1 cellular context compared by ENCODE assay signal in genomic region chr1:155223017-155223416, GRCh38.
A peak's percentile ranks its signal among the peaks of the same experiment; 100 is the strongest.
TF ChIP-seq lines count a peak whose summit lies in the region.

No MANE protein-coding gene starts in this region.

TF ChIP-seq in K562, 482 proteins besides CTCF, POLR2A, EP300 and RAD21 (continues in another document):
- TF ChIP-seq HNRNPH1 (optimal IDR thresholded peaks at IDR 0.05; ENCODE audit: low read depth, low read length) (no peak), MEF2D (tag; conservative IDR thresholded peaks at IDR 0.05; ENCODE audit: low read depth) (peak; percentile 90), ZNF174 (CRISPR knock-in tag; IDR thresholded peaks at IDR 0.05) (no peak), ILK (tag; IDR thresholded peaks at IDR 0.05; ENCODE audit: borderline replicate concordance, low read depth) (no peak), TCF7L2 (IDR thresholded peaks at IDR 0.05; ENCODE audit: low read depth, low read length) (no peak), MLX (CRISPR knock-in tag; conservative IDR thresholded peaks at IDR 0.05) (no peak), ZNF707 (CRISPR knock-in tag; conservative IDR thresholded peaks at IDR 0.05) (no peak), HMBOX1 (IDR thresholded peaks at IDR 0.05) (no peak), BRF2 (IDR thresholded peaks at IDR 0.05; ENCODE audit: borderline replicate concordance, insufficient read depth, insufficient read length) (no peak), NR2C2 (CRISPR knock-in tag; IDR thresholded peaks at IDR 0.05) (no peak), NR2C2 (tag; IDR thresholded peaks at IDR 0.05) (0 out of 2 replicates have a peak, but pooled peaks have one; percentile 31), JUND (IDR thresholded peaks at IDR 0.05; ENCODE audit: borderline replicate concordance, low read depth, low read length) (no peak), JUND (tag; IDR thresholded peaks at IDR 0.05; ENCODE audit: borderline replicate concordance, low read depth, low read length) (peak; percentile 14; the same call in 1 of the 3 replicates), NRF1 (conservative IDR thresholded peaks at IDR 0.05 in 1 of 2, IDR thresholded peaks at IDR 0.05 in 1 of 2) (no peak), KLF16 (IDR thresholded peaks at IDR 0.05) (no peak), E4F1 (CRISPR knock-in tag; IDR thresholded peaks at IDR 0.05; ENCODE audit: borderline replicate concordance) (no peak), SMARCA4 (IDR thresholded peaks at IDR 0.05) (0 out of 2 replicates have a peak, but pooled peaks have one; percentile 21), TSHZ1 (CRISPR knock-in tag; IDR thresholded peaks at IDR 0.05) (no peak), NCOR1 (IDR thresholded peaks at IDR 0.05) (no peak), NFYB (IDR thresholded peaks at IDR 0.05; ENCODE audit: extremely low read depth, insufficient read length) (no peak), SRSF9 (IDR thresholded peaks at IDR 0.05; ENCODE audit: borderline replicate concordance, low read depth, low read length) (no peak), TCF3 (CRISPR knock-in tag; IDR thresholded peaks at IDR 0.05) (peak; percentile 39; the same call in 1 of the 2 replicates), SMAD2 (IDR thresholded peaks at IDR 0.05; ENCODE audit: low read depth, low read length) (no peak), MBD2 (IDR thresholded peaks at IDR 0.05; ENCODE audit: borderline replicate concordance, low read depth) (no peak), ZBTB43 (CRISPR knock-in tag; IDR thresholded peaks at IDR 0.05) (no peak), TOE1 (IDR thresholded peaks at IDR 0.05; ENCODE audit: borderline replicate concordance) (no peak), TOE1 (CRISPR knock-in tag; IDR thresholded peaks at IDR 0.05; ENCODE audit: borderline replicate concordance, low read depth) (no peak), RFX1 (IDR thresholded peaks at IDR 0.05) (no peak), TGIF2 (CRISPR knock-in tag; IDR thresholded peaks at IDR 0.05) (no peak), ARID1B (IDR thresholded peaks at IDR 0.05) (peak; percentile 34; the same call in 1 of the 2 replicates), MEF2A (IDR thresholded peaks at IDR 0.05; ENCODE audit: control insufficient read depth, low read depth, low read length) (peak; percentile 75; the same call in 1 of the 2 replicates)
- TF ChIP-seq, protein P1, sequence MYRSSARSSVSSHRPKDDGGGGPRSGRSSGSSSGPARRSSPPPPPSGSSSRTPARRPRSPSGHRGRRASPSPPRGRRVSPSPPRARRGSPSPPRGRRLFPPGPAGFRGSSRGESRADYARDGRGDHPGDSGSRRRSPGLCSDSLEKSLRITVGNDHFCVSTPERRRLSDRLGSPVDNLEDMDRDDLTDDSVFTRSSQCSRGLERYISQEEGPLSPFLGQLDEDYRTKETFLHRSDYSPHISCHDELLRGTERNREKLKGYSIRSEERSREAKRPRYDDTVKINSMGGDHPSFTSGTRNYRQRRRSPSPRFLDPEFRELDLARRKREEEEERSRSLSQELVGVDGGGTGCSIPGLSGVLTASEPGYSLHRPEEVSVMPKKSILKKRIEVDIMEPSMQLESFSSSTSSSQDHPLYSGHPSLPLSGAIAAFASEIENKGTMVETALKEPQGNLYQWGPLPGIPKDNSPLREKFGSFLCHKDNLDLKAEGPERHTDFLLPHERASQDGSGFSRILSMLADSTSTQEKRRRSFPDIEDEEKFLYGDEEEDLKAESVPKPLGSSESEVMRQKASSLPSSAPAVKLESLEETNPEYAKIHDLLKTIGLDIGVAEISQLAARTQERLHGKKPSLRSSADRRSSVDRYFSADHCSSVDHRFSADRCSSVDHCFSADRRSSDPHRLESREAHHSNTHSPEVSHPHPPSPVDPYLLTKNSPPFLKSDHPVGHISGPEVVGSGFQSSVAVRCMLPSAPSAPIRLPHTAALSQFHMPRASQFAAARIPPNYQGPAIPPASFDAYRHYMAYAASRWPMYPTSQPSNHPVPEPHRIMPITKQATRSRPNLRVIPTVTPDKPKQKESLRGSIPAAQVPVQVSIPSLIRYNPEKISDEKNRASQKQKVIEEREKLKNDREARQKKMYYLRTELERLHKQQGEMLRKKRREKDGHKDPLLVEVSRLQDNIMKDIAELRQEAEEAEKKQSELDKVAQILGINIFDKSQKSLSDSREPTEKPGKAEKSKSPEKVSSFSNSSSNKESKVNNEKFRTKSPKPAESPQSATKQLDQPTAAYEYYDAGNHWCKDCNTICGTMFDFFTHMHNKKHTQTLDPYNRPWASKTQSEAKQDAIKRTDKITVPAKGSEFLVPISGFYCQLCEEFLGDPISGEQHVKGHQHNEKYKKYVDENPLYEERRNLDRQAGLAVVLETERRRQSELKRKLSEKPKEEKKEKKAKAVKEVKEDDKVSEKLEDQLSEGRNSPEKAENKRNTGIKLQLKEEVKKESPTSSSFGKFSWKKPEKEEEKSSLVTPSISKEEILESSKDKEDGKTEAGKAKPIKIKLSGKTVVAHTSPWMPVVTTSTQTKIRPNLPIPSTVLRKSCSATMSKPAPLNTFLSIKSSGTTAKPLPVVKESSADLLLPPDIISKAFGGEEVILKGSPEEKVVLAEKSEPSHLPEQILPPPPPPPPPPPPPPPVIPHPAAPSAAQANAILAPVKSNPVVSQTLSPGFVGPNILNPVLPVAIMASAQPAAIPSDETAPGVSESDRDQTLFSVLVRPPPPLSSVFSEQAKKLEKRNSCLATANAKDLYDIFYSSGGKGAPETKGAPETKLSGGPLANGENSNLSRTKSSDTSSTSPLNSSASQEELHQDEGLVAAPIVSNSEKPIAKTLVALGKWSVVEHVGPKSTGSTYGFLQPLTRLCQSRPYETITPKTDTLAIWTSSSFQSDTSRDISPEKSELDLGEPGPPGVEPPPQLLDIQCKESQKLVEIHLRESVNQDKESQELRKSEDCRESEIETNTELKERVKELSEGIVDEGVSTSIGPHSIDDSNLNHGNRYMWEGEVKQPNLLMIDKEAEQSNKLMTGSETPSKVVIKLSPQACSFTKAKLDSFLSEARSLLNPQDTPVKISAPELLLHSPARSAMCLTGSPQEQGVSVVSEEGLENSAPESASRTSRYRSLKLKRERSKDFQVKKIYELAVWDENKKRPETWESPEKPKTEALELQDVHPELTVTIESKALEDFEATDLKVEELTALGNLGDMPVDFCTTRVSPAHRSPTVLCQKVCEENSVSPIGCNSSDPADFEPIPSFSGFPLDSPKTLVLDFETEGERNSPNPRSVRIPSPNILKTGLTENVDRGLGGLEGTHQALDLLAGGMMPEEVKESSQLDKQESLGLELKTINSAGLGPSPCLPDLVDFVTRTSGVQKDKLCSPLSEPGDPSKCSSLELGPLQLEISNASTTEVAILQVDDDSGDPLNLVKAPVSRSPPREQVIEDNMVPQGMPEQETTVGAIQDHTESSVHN (IDR thresholded peaks at IDR 0.05; ENCODE audit: borderline replicate concordance in 1 of 2, low read depth in 1 of 2) = no peak
- TF ChIP-seq, protein P2, sequence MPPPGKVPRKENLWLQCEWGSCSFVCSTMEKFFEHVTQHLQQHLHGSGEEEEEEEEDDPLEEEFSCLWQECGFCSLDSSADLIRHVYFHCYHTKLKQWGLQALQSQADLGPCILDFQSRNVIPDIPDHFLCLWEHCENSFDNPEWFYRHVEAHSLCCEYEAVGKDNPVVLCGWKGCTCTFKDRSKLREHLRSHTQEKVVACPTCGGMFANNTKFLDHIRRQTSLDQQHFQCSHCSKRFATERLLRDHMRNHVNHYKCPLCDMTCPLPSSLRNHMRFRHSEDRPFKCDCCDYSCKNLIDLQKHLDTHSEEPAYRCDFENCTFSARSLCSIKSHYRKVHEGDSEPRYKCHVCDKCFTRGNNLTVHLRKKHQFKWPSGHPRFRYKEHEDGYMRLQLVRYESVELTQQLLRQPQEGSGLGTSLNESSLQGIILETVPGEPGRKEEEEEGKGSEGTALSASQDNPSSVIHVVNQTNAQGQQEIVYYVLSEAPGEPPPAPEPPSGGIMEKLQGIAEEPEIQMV (tag; conservative IDR thresholded peaks at IDR 0.05; ENCODE audit: low read depth) = no peak
